1 cellular context compared by ENCODE assay signal in the genomic region with DNA sequence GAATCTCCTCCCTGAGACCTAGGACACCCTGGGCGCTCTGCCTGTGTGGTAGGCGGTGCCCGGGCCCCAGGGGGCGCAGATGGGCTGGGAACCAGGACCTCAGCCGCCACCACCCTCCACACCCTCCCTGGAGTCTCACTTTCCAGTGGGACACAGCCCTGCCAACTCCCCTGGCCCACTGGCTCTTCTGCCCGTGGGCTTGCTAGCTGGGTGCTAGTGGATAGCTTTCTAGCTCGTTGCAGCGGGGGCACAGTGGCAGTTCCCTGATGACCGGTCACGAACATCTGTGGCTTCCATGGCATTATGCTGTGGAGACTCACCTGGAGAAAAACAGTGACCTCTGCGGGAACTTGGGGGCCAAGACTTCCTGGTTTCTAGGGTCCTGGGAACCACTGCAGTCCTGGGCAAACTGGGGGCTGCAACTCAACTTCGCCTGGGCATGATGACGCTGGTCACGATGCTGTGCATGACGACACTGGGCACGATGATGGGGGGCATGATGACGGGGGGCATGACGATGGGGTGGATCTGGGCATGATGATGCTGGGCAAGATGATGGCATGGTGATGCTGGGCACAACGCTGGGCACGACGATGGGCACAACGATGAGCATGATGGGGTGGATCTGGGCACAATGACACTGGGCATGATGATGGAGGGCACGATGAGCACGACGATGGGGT.
TF ChIP-seq lines count a peak whose summit lies in the region.

No MANE protein-coding gene starts in this region.

TF ChIP-seq in HepG2, 621 proteins besides CTCF, POLR2A, EP300 and RAD21:
- TF ChIP-seq, protein P1, sequence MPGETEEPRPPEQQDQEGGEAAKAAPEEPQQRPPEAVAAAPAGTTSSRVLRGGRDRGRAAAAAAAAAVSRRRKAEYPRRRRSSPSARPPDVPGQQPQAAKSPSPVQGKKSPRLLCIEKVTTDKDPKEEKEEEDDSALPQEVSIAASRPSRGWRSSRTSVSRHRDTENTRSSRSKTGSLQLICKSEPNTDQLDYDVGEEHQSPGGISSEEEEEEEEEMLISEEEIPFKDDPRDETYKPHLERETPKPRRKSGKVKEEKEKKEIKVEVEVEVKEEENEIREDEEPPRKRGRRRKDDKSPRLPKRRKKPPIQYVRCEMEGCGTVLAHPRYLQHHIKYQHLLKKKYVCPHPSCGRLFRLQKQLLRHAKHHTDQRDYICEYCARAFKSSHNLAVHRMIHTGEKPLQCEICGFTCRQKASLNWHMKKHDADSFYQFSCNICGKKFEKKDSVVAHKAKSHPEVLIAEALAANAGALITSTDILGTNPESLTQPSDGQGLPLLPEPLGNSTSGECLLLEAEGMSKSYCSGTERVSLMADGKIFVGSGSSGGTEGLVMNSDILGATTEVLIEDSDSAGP (CRISPR knock-in tag; IDR thresholded peaks at IDR 0.05; ENCODE audit: borderline replicate concordance): 0 out of 2 replicates have a peak, but pooled peaks have one; percentile 25
- no peak for TF ChIP-seq ZNF672 (CRISPR knock-in tag; IDR thresholded peaks at IDR 0.05)
- TF ChIP-seq, protein P2, sequence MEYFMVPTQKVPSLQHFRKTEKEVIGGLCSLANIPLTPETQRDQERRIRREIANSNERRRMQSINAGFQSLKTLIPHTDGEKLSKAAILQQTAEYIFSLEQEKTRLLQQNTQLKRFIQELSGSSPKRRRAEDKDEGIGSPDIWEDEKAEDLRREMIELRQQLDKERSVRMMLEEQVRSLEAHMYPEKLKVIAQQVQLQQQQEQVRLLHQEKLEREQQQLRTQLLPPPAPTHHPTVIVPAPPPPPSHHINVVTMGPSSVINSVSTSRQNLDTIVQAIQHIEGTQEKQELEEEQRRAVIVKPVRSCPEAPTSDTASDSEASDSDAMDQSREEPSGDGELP (IDR thresholded peaks at IDR 0.05; ENCODE audit: borderline replicate concordance, low read depth): 0 out of 2 replicates have a peak, but pooled peaks have one; percentile 1
- 0 out of 2 replicates have a peak, but pooled peaks have one; percentile 26 for TF ChIP-seq MTA1 (CRISPR knock-in tag; IDR thresholded peaks at IDR 0.05; ENCODE audit: borderline replicate concordance)
- TF ChIP-seq STAG1 (CRISPR knock-in tag; IDR thresholded peaks at IDR 0.05): peak; percentile 37; the same call in 1 of the 2 replicates
- TF ChIP-seq, protein P3, sequence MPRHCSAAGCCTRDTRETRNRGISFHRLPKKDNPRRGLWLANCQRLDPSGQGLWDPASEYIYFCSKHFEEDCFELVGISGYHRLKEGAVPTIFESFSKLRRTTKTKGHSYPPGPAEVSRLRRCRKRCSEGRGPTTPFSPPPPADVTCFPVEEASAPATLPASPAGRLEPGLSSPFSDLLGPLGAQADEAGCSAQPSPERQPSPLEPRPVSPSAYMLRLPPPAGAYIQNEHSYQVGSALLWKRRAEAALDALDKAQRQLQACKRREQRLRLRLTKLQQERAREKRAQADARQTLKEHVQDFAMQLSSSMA (CRISPR knock-in tag; IDR thresholded peaks at IDR 0.05): no peak
- TF ChIP-seq, protein P4, sequence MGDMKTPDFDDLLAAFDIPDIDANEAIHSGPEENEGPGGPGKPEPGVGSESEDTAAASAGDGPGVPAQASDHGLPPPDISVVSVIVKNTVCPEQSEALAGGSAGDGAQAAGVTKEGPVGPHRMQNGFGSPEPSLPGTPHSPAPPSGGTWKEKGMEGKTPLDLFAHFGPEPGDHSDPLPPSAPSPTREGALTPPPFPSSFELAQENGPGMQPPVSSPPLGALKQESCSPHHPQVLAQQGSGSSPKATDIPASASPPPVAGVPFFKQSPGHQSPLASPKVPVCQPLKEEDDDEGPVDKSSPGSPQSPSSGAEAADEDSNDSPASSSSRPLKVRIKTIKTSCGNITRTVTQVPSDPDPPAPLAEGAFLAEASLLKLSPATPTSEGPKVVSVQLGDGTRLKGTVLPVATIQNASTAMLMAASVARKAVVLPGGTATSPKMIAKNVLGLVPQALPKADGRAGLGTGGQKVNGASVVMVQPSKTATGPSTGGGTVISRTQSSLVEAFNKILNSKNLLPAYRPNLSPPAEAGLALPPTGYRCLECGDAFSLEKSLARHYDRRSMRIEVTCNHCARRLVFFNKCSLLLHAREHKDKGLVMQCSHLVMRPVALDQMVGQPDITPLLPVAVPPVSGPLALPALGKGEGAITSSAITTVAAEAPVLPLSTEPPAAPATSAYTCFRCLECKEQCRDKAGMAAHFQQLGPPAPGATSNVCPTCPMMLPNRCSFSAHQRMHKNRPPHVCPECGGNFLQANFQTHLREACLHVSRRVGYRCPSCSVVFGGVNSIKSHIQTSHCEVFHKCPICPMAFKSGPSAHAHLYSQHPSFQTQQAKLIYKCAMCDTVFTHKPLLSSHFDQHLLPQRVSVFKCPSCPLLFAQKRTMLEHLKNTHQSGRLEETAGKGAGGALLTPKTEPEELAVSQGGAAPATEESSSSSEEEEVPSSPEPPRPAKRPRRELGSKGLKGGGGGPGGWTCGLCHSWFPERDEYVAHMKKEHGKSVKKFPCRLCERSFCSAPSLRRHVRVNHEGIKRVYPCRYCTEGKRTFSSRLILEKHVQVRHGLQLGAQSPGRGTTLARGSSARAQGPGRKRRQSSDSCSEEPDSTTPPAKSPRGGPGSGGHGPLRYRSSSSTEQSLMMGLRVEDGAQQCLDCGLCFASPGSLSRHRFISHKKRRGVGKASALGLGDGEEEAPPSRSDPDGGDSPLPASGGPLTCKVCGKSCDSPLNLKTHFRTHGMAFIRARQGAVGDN (CRISPR knock-in tag; IDR thresholded peaks at IDR 0.05): peak; percentile 39
- no peak for TF ChIP-seq ZNF432 (CRISPR knock-in tag; IDR thresholded peaks at IDR 0.05; ENCODE audit: borderline replicate concordance)
- TF ChIP-seq HNRNPL (IDR thresholded peaks at IDR 0.05; ENCODE audit: low read depth, low read length): peak; percentile 84; the same call in 1 of the 2 replicates
- TF ChIP-seq, protein P5, sequence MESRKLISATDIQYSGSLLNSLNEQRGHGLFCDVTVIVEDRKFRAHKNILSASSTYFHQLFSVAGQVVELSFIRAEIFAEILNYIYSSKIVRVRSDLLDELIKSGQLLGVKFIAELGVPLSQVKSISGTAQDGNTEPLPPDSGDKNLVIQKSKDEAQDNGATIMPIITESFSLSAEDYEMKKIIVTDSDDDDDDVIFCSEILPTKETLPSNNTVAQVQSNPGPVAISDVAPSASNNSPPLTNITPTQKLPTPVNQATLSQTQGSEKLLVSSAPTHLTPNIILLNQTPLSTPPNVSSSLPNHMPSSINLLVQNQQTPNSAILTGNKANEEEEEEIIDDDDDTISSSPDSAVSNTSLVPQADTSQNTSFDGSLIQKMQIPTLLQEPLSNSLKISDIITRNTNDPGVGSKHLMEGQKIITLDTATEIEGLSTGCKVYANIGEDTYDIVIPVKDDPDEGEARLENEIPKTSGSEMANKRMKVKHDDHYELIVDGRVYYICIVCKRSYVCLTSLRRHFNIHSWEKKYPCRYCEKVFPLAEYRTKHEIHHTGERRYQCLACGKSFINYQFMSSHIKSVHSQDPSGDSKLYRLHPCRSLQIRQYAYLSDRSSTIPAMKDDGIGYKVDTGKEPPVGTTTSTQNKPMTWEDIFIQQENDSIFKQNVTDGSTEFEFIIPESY (CRISPR knock-in tag; IDR thresholded peaks at IDR 0.05): peak; percentile 70; the same call in 1 of the 2 replicates
